In genomic region chr15:74781673-74782595, GRCh38 we compare ENCODE assay signal across 8 cellular contexts. TPM values are rescaled to one million over a fixed set of nuclear protein-coding genes. Genes with fewer than 3 reads are reported as not detected.
DNase-seq lines count a peak whose midpoint lies in the region; ATAC-seq and TF ChIP-seq lines count a peak whose summit lies in the region.

Gene CSK, plus strand, starts transcription at chr15:74782080. Its CDS starts 16,218 bp downstream, at chr15:74798298.

- no peaks in the 10 kb centered on the region for H3K27me3 ChIP-seq in neutrophil
- H3K27me3 ChIP-seq in transverse colon: no peaks in the 10 kb centered on the region

- WGBS in transverse colon (ENCODE audit: low coverage in 1 of 2), 2 donors: 1 to 8% methylated on average over 5 to 24 of the region's 109 CpGs

- DNase-seq in AG20443 (ENCODE audit: low spot score): peak; percentile 99
- DNase-seq in HT1080 (ENCODE audit: low read depth): no peak
- DNase-seq in SK-MEL-5 (ENCODE audit: low read depth, low spot score): peak; percentile 64
- DNase-seq in activated naive CD4-positive, alpha-beta T cell treated with anti-CD3 and anti-CD28 coated beads, Interleukin-2, amount 50 U/mL, for 16 hours: peak; percentile 80
- DNase-seq in germinal center (ENCODE audit: low spot score): peak; percentile 89
- DNase-seq in transverse colon: peak; percentile 81

- no peaks in the 10 kb centered on the region for H3K9me3 ChIP-seq in neutrophil
- no peaks in the 10 kb centered on the region for H3K9me3 ChIP-seq in transverse colon

- peaks cover 81 to 92% of the 10 kb centered on the region in 2 experiments for H3K4me1 ChIP-seq in neutrophil (ENCODE audit: control insufficient read depth in 1 of 2, insufficient read depth in 1 of 2, low read depth in 1 of 2, low read length in 1 of 2)
- H3K4me1 ChIP-seq in transverse colon: peaks cover 44 to 91% (median 72%) of the 10 kb centered on the region in 4 donors

- in situ Hi-C loops in SK-MEL-5 (cut with HindIII; ENCODE audit: low pct_unique_long_range_greater_than_20kb, low sequenced_read_pairs) (no loop called here), transverse colon (cut with MboI; ENCODE audit: low pct_ligation_motif_present in 1 of 4, low pct_unique_long_range_greater_than_20kb in 1 of 4, low sequenced_read_pairs in 3 of 4) (no loop called here)

- ATAC-seq in GM18909 (IDR thresholded peaks at IDR 0.05; ENCODE audit: poor library complexity, unreplicated experiment): peak; percentile 45

- no peak for TF ChIP-seq POLR2A in transverse colon (IDR thresholded peaks at IDR 0.05)

- intact Hi-C loops in transverse colon (cut with DNase I; ENCODE audit: low total_unique reads): loop anchor here (5.0 kb wide), 1 partner anchor 60 kb away; the partner anchor contains the start of gene ULK3

- TF ChIP-seq CTCF in neutrophil (IDR thresholded peaks at IDR 0.05): peak; percentile 83
- TF ChIP-seq CTCF in transverse colon (IDR thresholded peaks at IDR 0.05): peak; percentile 53 to 63 (median 60)

- H3K27ac ChIP-seq in neutrophil (peak within 1 kb of the TSS; percentile 100), transverse colon (peak within 1 kb of the TSS; percentile 84 to 92 (median 86))

- peaks cover 12% of the 10 kb centered on the region for H3K36me3 ChIP-seq in neutrophil
- no peaks in the 10 kb centered on the region for H3K36me3 ChIP-seq in transverse colon

- TF ChIP-seq EP300 in transverse colon (IDR thresholded peaks at IDR 0.05; ENCODE audit: low read depth): no peak

- H3K4me3 ChIP-seq in neutrophil (ENCODE audit: low read depth in 1 of 2, low read length in 1 of 2) (peak within 1 kb of the TSS; percentile 95 to 99), transverse colon (peak within 1 kb of the TSS; percentile 60 to 93 (median 75))

RNA-seq across cellular contexts. Expression of gene CSK, which starts in this region (rescaled TPM):
- total RNA-seq in HT1080 (2014; rRNA removed; shearing (Covaris generic)): 39.3 and 50.7 TPM in 2 replicates
- polyA plus RNA-seq in HT1080 (2015; cell fraction: cytosol; rRNA removed): 90.6 and 90.9 TPM in 2 replicates
- 80.5 and 96.7 TPM in 2 replicates for polyA plus RNA-seq in HT1080 (2015; cell fraction: nucleus; rRNA removed)
- total RNA-seq in SK-MEL-5 (2014; rRNA removed; shearing (Covaris generic)): 20.7 and 21.5 TPM in 2 replicates
- 73.6 and 82.4 TPM in 2 replicates for polyA plus RNA-seq in SK-MEL-5 (2015; cell fraction: cytosol; rRNA removed)
- 83.8 and 120 TPM in 2 replicates for polyA plus RNA-seq in SK-MEL-5 (2015; cell fraction: nucleus; rRNA removed)
- total RNA-seq in transverse colon: 100 to 1,000 TPM in 1 of 4 donors, 10 to 100 TPM in 3; 59.7 to 176 (median 73.4) TPM
